ENCODE assay signal across 19 cellular contexts in the genomic region with DNA sequence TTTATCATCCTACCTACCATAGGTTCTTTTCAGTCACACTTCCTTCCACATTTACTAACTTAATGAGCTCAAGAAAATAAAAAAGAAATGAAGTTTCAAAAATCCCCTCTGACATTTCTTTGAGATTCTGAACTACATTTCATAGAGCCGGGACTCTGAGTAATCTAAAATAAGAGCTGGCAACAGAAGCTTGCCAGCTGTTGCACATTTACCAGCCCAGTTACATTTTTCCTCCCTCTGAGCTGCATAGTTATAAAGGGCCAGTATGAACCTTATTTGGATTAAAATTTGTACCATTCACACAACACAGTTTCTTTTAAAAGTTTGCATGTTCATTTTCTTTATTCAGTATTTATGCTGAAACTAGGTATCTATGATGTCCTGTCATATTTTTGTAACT.
DNase-seq lines count a peak whose midpoint lies in the region; ATAC-seq and TF ChIP-seq lines count a peak whose summit lies in the region.
"Had no signal": no experiment of that assay in that cellular context is flagged by ENCODE, and none has a peak within 500 bp of the region (broad histone marks: within the 10 kb centered on the region; RNA-seq: fewer than 3 reads in every experiment).

No MANE protein-coding gene starts in this region.

- intact Hi-C loops in Right ventricle myocardium superior (cut with DNase I), result no loop called here
- intact Hi-C loops in cardiac septum (cut with DNase I), result no loop called here

- in situ Hi-C loops in G401 (cut with HindIII; ENCODE audit: low sequenced_read_pairs), result no loop called here

- H4K91ac ChIP-seq in mesenchymal stem cell (ENCODE audit: low read length), result no peak overlapping the region

- H3K27me3 ChIP-seq in fibroblast of lung (ENCODE audit: control insufficient read depth, insufficient read depth, low read length) (no peaks in the 10 kb centered on the region), mesenchymal stem cell (ENCODE audit: control insufficient read depth in 1 of 2, insufficient read depth in 1 of 2, low read length in 2 of 2) (no peaks in the 10 kb centered on the region)
- H3K27me3 ChIP-seq: body of pancreas, upper lobe of left lung had no signal

- DNase-seq in Right ventricle myocardium superior, result no peak
- no peak for DNase-seq in cardiac septum (ENCODE audit: low spot score)
- DNase-seq in fibroblast of lung (ENCODE audit: low read depth in 2 of 2), result peak; percentile 43 to 85
- no peak for DNase-seq in mesenchymal stem cell
- DNase-seq in activated effector memory CD4-positive, alpha-beta T cell treated with anti-CD3 and anti-CD28 coated beads, Interleukin-2, amount 50 U/mL, for 16 hours, result no peak
- no peak for DNase-seq in G401 (ENCODE audit: low spot score)
- DNase-seq: activated CD4-positive, alpha-beta T cell treated with anti-CD3 and anti-CD28 coated beads for 36 hours; body of pancreas; NCI-H187 treated with DMSO at 0.1 percent for 48 hours; NCI-H2227 treated with DMSO at 0.1 percent for 48 hours; stimulated activated CD4-positive, alpha-beta T cell treated with anti-CD3 and anti-CD28 coated beads, Interleukin-1b, Interleukin-23, amount 100 ng/mL, for 48 hours; stimulated activated naive CD4-positive, alpha-beta T cell treated with Interleukin-2 at 50 U/mL for 16 hours; upper lobe of left lung had no signal

- H3K36me3 ChIP-seq in fibroblast of lung (ENCODE audit: control insufficient read depth, insufficient read depth, low read length), result no peaks in the 10 kb centered on the region
- no peaks in the 10 kb centered on the region for H3K36me3 ChIP-seq in mesenchymal stem cell (ENCODE audit: control insufficient read depth in 1 of 2, insufficient read depth in 2 of 2, low read depth in 1 of 2, low read length in 2 of 2)
- H3K36me3 ChIP-seq: upper lobe of left lung had no signal

- H3K23ac ChIP-seq in mesenchymal stem cell (ENCODE audit: low read length in 2 of 2), result no peak overlapping the region

- no peak overlapping the region for H2AFZ ChIP-seq in fibroblast of lung (ENCODE audit: low read length)
- no peak overlapping the region for H2AFZ ChIP-seq in mesenchymal stem cell (ENCODE audit: low read depth, low read length)

- peak; percentile 87 for ATAC-seq in Right ventricle myocardium superior (ENCODE audit: poor library complexity)
- ATAC-seq in GM18505 (IDR thresholded peaks at IDR 0.05; ENCODE audit: unreplicated experiment), result no peak
- ATAC-seq in HG02642 (IDR thresholded peaks at IDR 0.05; ENCODE audit: poor library complexity, unreplicated experiment), result no peak
- ATAC-seq: activated CD4-positive, alpha-beta T cell treated with anti-CD3 and anti-CD28 coated beads for 36 hours; body of pancreas; HepG2; sciatic nerve had no signal

- H3K4ac ChIP-seq in mesenchymal stem cell (ENCODE audit: low read depth in 1 of 2, low read length in 2 of 2), result no peak overlapping the region

- no peak overlapping the region for H4K8ac ChIP-seq in mesenchymal stem cell (ENCODE audit: low read length)

- H3K14ac ChIP-seq in mesenchymal stem cell (ENCODE audit: low read length in 2 of 2), result no peak overlapping the region

- H3K27ac ChIP-seq in fibroblast of lung (ENCODE audit: insufficient read depth, low read length) (no peak overlapping the region), mesenchymal stem cell (ENCODE audit: low read length, poor library complexity, severe bottlenecking) (no peak overlapping the region)
- H3K27ac ChIP-seq: body of pancreas, epithelial cell of prostate had no signal

- WGBS in mesenchymal stem cell, result 75% methylated on average over 1 of the region's 1 CpG

- no peaks in the 10 kb centered on the region for H3K79me1 ChIP-seq in mesenchymal stem cell (replicated peaks; ENCODE audit: low read length, poor library complexity, severe bottlenecking)

- no peak for TF ChIP-seq CTCF in fibroblast of lung (conservative IDR thresholded peaks at IDR 0.05 in 1 of 2, IDR thresholded peaks at IDR 0.05 in 1 of 2; ENCODE audit: low read depth in 1 of 2, low read length in 2 of 2)

- H3K4me1 ChIP-seq in fibroblast of lung (ENCODE audit: control insufficient read depth, extremely low read depth, insufficient read depth, low read length) (no peaks in the 10 kb centered on the region), mesenchymal stem cell (ENCODE audit: control insufficient read depth, insufficient read depth, low read depth, low read length) (no peaks in the 10 kb centered on the region)
- H3K4me1 ChIP-seq: upper lobe of left lung had no signal

- H3K4me2 ChIP-seq in fibroblast of lung (ENCODE audit: extremely low read depth, insufficient read depth, low read length), result no peak overlapping the region
- no peak overlapping the region for H3K4me2 ChIP-seq in mesenchymal stem cell (ENCODE audit: low read length, poor library complexity, severe bottlenecking)

- H2BK120ac ChIP-seq in mesenchymal stem cell (ENCODE audit: low read depth, low read length), result no peak overlapping the region

- no peak for TF ChIP-seq POLR2A in GM18505 (IDR thresholded peaks at IDR 0.05; ENCODE audit: borderline replicate concordance, extremely low read depth, insufficient read depth, insufficient read length)

- H3K9me3 ChIP-seq in fibroblast of lung (ENCODE audit: control insufficient read depth, insufficient read depth, low read depth, low read length) (no peaks in the 10 kb centered on the region), mesenchymal stem cell (ENCODE audit: control insufficient read depth, low read length) (no peaks in the 10 kb centered on the region)
- H3K9me3 ChIP-seq: body of pancreas, upper lobe of left lung had no signal

- H2AK5ac ChIP-seq in mesenchymal stem cell (ENCODE audit: low read length, severe bottlenecking), result no peak overlapping the region

- H2BK12ac ChIP-seq in mesenchymal stem cell (ENCODE audit: low read length in 2 of 2), result no peak overlapping the region

- H3K9ac ChIP-seq in fibroblast of lung (ENCODE audit: insufficient read depth, low read length) (no peak overlapping the region), mesenchymal stem cell (ENCODE audit: low read length) (peak overlapping the region; percentile 36)

- no peaks in the 10 kb centered on the region for H4K20me1 ChIP-seq in fibroblast of lung (ENCODE audit: control insufficient read depth, extremely low read depth, insufficient read depth, low read length)

- no peak overlapping the region for H3K18ac ChIP-seq in mesenchymal stem cell (ENCODE audit: low read depth in 1 of 2, low read length in 2 of 2)

- H2BK15ac ChIP-seq in mesenchymal stem cell (ENCODE audit: low read depth, poor library complexity, severe bottlenecking), result no peak overlapping the region

- no peak overlapping the region for H2BK5ac ChIP-seq in mesenchymal stem cell (ENCODE audit: low read depth, low read length, poor library complexity, severe bottlenecking)

- H3K4me3 ChIP-seq in fibroblast of lung (replicated peaks in 1 of 4; ENCODE audit: control extremely low read depth in 1 of 4, insufficient read depth in 1 of 4, low read depth in 3 of 4, low read length in 4 of 4), result no peak overlapping the region
- no peak overlapping the region for H3K4me3 ChIP-seq in mesenchymal stem cell (ENCODE audit: insufficient read depth in 1 of 2, low read depth in 1 of 2, low read length in 2 of 2)
- H3K4me3 ChIP-seq: body of pancreas, lung, upper lobe of left lung had no signal

- H3K79me2 ChIP-seq in fibroblast of lung (ENCODE audit: control insufficient read depth, insufficient read depth, low read length), result no peaks in the 10 kb centered on the region

Comparison
In these comparisons a context has a peak if more than half of its experiments do, and no peak if none do; other contexts are left out.
1. DNase-seq: peak in fibroblast of lung (2 of 2); none in Right ventricle myocardium superior (single experiment), cardiac septum (single experiment), mesenchymal stem cell (single experiment), activated effector memory CD4-positive, alpha-beta T cell treated with anti-CD3 and anti-CD28 coated beads, Interleukin-2, amount 50 U/mL, for 16 hours (single experiment) and G401 (single experiment).